Comparison of ENCODE assay signal across 4 cellular contexts in genomic region chr21:30320215-30320614, GRCh38. TPM values are rescaled to one million over a fixed set of nuclear protein-coding genes. Genes with fewer than 3 reads are reported as not detected.
"Had no signal": no experiment of that assay in that cellular context is flagged by ENCODE, and none has a peak within 500 bp of the region (broad histone marks: within the 10 kb centered on the region; RNA-seq: fewer than 3 reads in every experiment).

TSS of gene KRTAP26-1 (minus strand) at chr21:30320315. CDS start at chr21:30320035, 280 bp downstream.

- DNase-seq: GDM1, GF-D8 had no signal

- H3K4me3 ChIP-seq: GM12878 had no signal

RNA-seq across cellular contexts. Expression of gene KRTAP26-1, which starts in this region (rescaled TPM):
- total RNA-seq: G401, GM12878 had no signal
- polyA plus RNA-seq: GM12878 had no signal
